Comparison of ENCODE assay signal across 28 cellular contexts in the genomic region with DNA sequence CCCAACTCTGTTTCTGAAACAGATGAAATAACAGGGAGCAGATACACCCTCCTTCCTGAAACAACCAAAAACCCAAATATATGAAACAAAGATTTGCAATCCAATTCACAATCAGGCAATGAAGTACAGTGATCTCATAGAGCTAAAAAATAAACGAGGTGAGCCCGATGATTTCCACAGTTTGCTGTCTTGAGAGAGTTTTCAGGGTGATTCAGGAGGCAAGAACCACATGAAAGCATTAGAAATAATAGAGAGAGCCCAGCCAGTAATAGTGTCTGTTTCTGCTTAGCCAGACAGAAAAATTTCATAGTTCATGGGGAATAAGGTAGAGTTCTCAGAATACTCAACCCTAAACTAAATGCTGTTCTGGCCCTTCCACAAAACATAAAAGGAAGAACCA.
"Had no signal": no experiment of that assay in that cellular context is flagged by ENCODE, and none has a peak within 500 bp of the region (broad histone marks: within the 10 kb centered on the region; RNA-seq: fewer than 3 reads in every experiment).

No MANE protein-coding gene starts in this region.

- DNase-seq: heart right ventricle; kidney; left colon; left lung; mesendoderm; naive B cell; natural killer cell; nephron progenitor cell; nucleus accumbens; pancreas; posterior cingulate gyrus; psoas muscle; right lobe of liver; stimulated activated CD4-positive, alpha-beta T cell treated with anti-CD3 and anti-CD28 coated beads, Interleukin-1b, Interleukin-23, amount 100 ng/mL, for 48 hours; stimulated activated CD4-positive, alpha-beta T cell treated with anti-CD3 and anti-CD28 coated beads, Interleukin-2, amount 100 ng/mL, for 48 hours; stimulated activated CD4-positive, alpha-beta T cell treated with anti-CD3 and anti-CD28 coated beads, Interleukin-4, amount 100 ng/mL, for 4 hours; stimulated activated CD8-positive, alpha-beta memory T cell treated with anti-CD3 and anti-CD28 coated beads, Interleukin-4, amount 100 ng/mL, for 48 hours; stimulated activated naive CD4-positive, alpha-beta T cell treated with Interleukin-2 at 50 U/mL for 16 hours; stimulated activated naive CD8-positive, alpha-beta T cell treated with anti-CD3 and anti-CD28 coated beads, Interleukin-15, amount 100 ng/mL, for 72 hours; substantia nigra; uterus had no signal

- H3K36me3 ChIP-seq: heart right ventricle, left lung, neural progenitor cell, pancreas, right atrium auricular region, right lobe of liver, tibial nerve, uterus had no signal

- H3K79me2 ChIP-seq: hepatocyte had no signal

- H3K4me3 ChIP-seq: heart right ventricle, hepatocyte, left lung, lung, neural progenitor cell, pancreas, psoas muscle, right atrium auricular region, right lobe of liver, smooth muscle cell, tibial nerve, uterus had no signal

- H3K27me3 ChIP-seq: heart right ventricle, hepatocyte, left lung, neural progenitor cell, pancreas, right atrium auricular region, right lobe of liver, tibial nerve, uterus had no signal

- H3K27ac ChIP-seq: heart right ventricle, hepatocyte, left lung, neural progenitor cell, pancreas, psoas muscle, right atrium auricular region, right lobe of liver, tibial nerve, uterus had no signal

- ATAC-seq: heart right ventricle; left lung; natural killer cell; pancreas; psoas muscle; right lobe of liver; stimulated activated memory B cell treated with anti-CD40 and anti-IgM and Interleukin-4, amounts not matched to agents 10 μg/mL and 1 μg/mL and 100 μg/mL, for 72 hours; stimulated activated naive CD8-positive, alpha-beta T cell treated with anti-CD3 and anti-CD28 coated beads, Interleukin-15, amount 100 ng/mL, for 72 hours had no signal

- H2AFZ ChIP-seq: hepatocyte, neural progenitor cell had no signal

- H3K4me2 ChIP-seq: hepatocyte, neural progenitor cell, smooth muscle cell had no signal

- H3K4me1 ChIP-seq: heart right ventricle, left lung, neural progenitor cell, pancreas, psoas muscle, right atrium auricular region, right lobe of liver, tibial nerve, uterus had no signal

- H3K9me3 ChIP-seq: heart right ventricle, left lung, pancreas, right atrium auricular region, right lobe of liver, tibial nerve, uterus had no signal

- H3K9ac ChIP-seq: neural progenitor cell had no signal
